8 cellular contexts compared by ENCODE assay signal in the genomic region with DNA sequence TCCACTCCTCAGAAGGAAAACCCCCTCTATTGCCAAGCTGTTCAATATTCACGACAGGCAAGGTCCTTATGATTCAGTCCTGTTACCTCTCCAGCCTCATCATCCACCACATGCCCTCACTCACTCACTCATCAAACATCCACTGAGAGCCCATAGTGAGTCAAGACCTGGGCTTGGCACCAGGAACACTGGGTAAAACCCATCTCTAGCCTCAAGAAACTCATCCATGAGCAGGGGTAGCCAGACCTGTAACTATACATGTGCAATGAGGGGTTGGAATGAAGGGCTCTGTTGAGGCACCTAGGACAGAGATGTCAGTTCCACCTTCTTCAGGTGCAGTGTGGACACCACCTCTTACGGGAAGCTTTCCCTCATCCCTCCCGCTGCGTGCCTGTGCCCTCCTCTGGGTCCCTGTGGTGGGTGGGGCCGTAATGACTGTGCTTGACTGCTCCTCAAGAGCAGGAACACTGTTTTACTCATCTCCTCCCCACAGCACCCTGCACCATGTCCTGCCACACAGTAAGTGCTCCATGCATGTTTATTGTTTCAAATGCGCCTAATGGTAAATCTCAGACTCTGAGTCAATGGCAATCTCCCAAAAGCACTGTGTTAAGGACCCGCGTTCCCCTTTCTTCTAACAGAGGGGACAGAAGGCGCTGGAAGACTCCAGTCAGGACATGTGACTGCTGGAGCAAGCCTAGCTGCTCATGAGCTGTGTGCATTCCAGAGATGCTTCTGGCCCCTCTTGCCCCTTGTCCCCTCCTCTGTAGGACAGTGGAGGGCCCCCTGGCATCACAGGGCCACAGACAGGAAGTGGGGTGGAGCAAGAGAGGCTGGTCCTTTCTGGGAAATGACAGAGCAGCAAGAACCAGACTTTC.
DNase-seq lines count a peak whose midpoint lies in the region; TF ChIP-seq lines count a peak whose summit lies in the region.

No MANE protein-coding gene starts in this region.

- no peaks in the 10 kb centered on the region for H3K36me3 ChIP-seq in hepatocyte (replicated peaks; ENCODE audit: insufficient read depth, low read depth)

- no peaks in the 10 kb centered on the region for H3K9me2 ChIP-seq in hepatocyte (replicated peaks; ENCODE audit: insufficient read depth)

- H3K4me2 ChIP-seq in hepatocyte, result no peak overlapping the region

- peaks cover 36% of the 10 kb centered on the region for H3K4me1 ChIP-seq in hepatocyte (ENCODE audit: insufficient read depth)

- DNase-seq in EL (peak; percentile 88), HFF-Myc (ENCODE audit: extremely low read depth, low read depth) (peak; percentile 6), hepatocyte (ENCODE audit: low spot score) (no peak), substantia nigra (lab: John Stamatoyannopoulos, UW) (peak in 2 of 49 donors; percentile 24 to 33), superior temporal gyrus (ENCODE audit: extremely low spot score) (no peak), NCI-H2196 (lab: John Stamatoyannopoulos, UW; ENCODE audit: unreplicated experiment) (no peak), DMS 273 (lab: John Stamatoyannopoulos, UW; ENCODE audit: unreplicated experiment) (no peak)
- DNase-seq in activated CD8-positive, alpha-beta memory T cell treated with anti-CD3 and anti-CD28 coated beads, Interleukin-2, amount 50 U/mL, for 48 hours, result peak; percentile 78

- no peak overlapping the region for H2AFZ ChIP-seq in hepatocyte

- TF ChIP-seq CTCF in HFF-Myc (IDR thresholded peaks at IDR 0.05; ENCODE audit: low read depth, low read length, missing control alignments) (no peak), hepatocyte (IDR thresholded peaks at IDR 0.05; ENCODE audit: poor library complexity) (no peak)

- H3K27me3 ChIP-seq in hepatocyte, result no peaks in the 10 kb centered on the region

- no peaks in the 10 kb centered on the region for H4K20me1 ChIP-seq in hepatocyte (ENCODE audit: insufficient read depth, poor library complexity, severe bottlenecking)

- peak overlapping the region; percentile 92 for H3K27ac ChIP-seq in hepatocyte
- peak overlapping the region; percentile 75 for H3K27ac ChIP-seq in substantia nigra (ENCODE audit: low read depth, low read length, poor library complexity, severe bottlenecking)

- H3K9me3 ChIP-seq in hepatocyte (ENCODE audit: low read depth), result no peaks in the 10 kb centered on the region

- no peak overlapping the region for H3K4me3 ChIP-seq in HFF-Myc (replicated peaks; ENCODE audit: low read depth, low read length)
- H3K4me3 ChIP-seq in hepatocyte, result no peak overlapping the region

- 89% methylated on average over 9 of the region's 9 CpGs for WGBS in hepatocyte (ENCODE audit: low lambda C conversion rate, missing lambda C conversion rate)

- peaks cover 58% of the 10 kb centered on the region for H3K79me2 ChIP-seq in hepatocyte

Comparison
In these comparisons a context has a peak if more than half of its experiments do, and no peak if none do; other contexts are left out.
1. DNase-seq: peak in EL (single experiment), HFF-Myc (single experiment) and activated CD8-positive, alpha-beta memory T cell treated with anti-CD3 and anti-CD28 coated beads, Interleukin-2, amount 50 U/mL, for 48 hours (single experiment); none in hepatocyte (single experiment), superior temporal gyrus (single experiment), NCI-H2196 (single experiment) and DMS 273 (single experiment).